Comparison of ENCODE assay signal across 1 cellular context in genomic region chr22:42079319-42080251, GRCh38.
TF ChIP-seq lines count a peak whose summit lies in the region.

Gene SMDT1 (plus strand): TSS chr22:42079700. CDS start chr22:42079769, 69 bp downstream.

TF ChIP-seq in HepG2, 621 proteins besides CTCF, POLR2A, EP300 and RAD21 (continued from another document and continues in another):
- TF ChIP-seq, protein P1, sequence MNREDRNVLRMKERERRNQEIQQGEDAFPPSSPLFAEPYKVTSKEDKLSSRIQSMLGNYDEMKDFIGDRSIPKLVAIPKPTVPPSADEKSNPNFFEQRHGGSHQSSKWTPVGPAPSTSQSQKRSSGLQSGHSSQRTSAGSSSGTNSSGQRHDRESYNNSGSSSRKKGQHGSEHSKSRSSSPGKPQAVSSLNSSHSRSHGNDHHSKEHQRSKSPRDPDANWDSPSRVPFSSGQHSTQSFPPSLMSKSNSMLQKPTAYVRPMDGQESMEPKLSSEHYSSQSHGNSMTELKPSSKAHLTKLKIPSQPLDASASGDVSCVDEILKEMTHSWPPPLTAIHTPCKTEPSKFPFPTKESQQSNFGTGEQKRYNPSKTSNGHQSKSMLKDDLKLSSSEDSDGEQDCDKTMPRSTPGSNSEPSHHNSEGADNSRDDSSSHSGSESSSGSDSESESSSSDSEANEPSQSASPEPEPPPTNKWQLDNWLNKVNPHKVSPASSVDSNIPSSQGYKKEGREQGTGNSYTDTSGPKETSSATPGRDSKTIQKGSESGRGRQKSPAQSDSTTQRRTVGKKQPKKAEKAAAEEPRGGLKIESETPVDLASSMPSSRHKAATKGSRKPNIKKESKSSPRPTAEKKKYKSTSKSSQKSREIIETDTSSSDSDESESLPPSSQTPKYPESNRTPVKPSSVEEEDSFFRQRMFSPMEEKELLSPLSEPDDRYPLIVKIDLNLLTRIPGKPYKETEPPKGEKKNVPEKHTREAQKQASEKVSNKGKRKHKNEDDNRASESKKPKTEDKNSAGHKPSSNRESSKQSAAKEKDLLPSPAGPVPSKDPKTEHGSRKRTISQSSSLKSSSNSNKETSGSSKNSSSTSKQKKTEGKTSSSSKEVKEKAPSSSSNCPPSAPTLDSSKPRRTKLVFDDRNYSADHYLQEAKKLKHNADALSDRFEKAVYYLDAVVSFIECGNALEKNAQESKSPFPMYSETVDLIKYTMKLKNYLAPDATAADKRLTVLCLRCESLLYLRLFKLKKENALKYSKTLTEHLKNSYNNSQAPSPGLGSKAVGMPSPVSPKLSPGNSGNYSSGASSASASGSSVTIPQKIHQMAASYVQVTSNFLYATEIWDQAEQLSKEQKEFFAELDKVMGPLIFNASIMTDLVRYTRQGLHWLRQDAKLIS (CRISPR knock-in tag; IDR thresholded peaks at IDR 0.05) = no peak
- TF ChIP-seq ZNF713 (CRISPR knock-in tag; IDR thresholded peaks at IDR 0.05) = no peak
- TF ChIP-seq ZNF644 (CRISPR knock-in tag; IDR thresholded peaks at IDR 0.05; ENCODE audit: low read depth) = no peak
- peak; percentile 27; the same call in 1 of the 2 replicates for TF ChIP-seq RFX5 (IDR thresholded peaks at IDR 0.05; ENCODE audit: low read depth, low read length)
- peak; percentile 88 for TF ChIP-seq KLF12 (CRISPR knock-in tag; IDR thresholded peaks at IDR 0.05; ENCODE audit: borderline replicate concordance)
- peak; percentile 96 for TF ChIP-seq ASH2L (IDR thresholded peaks at IDR 0.05; ENCODE audit: insufficient read length, low read depth, low read length)
- TF ChIP-seq GATA4 (IDR thresholded peaks at IDR 0.05; ENCODE audit: borderline replicate concordance, low read depth) = peak; percentile 69; the same call in 1 of the 2 replicates
- TF ChIP-seq YEATS4 (CRISPR knock-in tag; IDR thresholded peaks at IDR 0.05; ENCODE audit: borderline replicate concordance) = peak; percentile 94
- TF ChIP-seq SRY (CRISPR knock-in tag; IDR thresholded peaks at IDR 0.05) = peak; percentile 52; the same call in 1 of the 2 replicates
- no peak for TF ChIP-seq HDAC6 (IDR thresholded peaks at IDR 0.05; ENCODE audit: low read depth, low read length)
- TF ChIP-seq CHCHD3 (CRISPR knock-in tag; IDR thresholded peaks at IDR 0.05) = no peak
- TF ChIP-seq HOXA7 (CRISPR knock-in tag; IDR thresholded peaks at IDR 0.05) = no peak
- TF ChIP-seq RBM22 (optimal IDR thresholded peaks at IDR 0.05; ENCODE audit: low read length) = peak; percentile 42
- TF ChIP-seq, protein P2, sequence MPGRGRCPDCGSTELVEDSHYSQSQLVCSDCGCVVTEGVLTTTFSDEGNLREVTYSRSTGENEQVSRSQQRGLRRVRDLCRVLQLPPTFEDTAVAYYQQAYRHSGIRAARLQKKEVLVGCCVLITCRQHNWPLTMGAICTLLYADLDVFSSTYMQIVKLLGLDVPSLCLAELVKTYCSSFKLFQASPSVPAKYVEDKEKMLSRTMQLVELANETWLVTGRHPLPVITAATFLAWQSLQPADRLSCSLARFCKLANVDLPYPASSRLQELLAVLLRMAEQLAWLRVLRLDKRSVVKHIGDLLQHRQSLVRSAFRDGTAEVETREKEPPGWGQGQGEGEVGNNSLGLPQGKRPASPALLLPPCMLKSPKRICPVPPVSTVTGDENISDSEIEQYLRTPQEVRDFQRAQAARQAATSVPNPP (CRISPR knock-in tag; IDR thresholded peaks at IDR 0.05) = peak; percentile 69
- TF ChIP-seq FOXA1 (IDR thresholded peaks at IDR 0.05) = no peak
- TF ChIP-seq FOXA1 (CRISPR knock-in tag; IDR thresholded peaks at IDR 0.05) = peak; percentile 56; the same call in 1 of the 2 replicates
- TF ChIP-seq MAF1 (CRISPR knock-in tag; IDR thresholded peaks at IDR 0.05; ENCODE audit: borderline replicate concordance) = peak; percentile 45; the same call in 1 of the 2 replicates
- no peak for TF ChIP-seq SIX1 (CRISPR knock-in tag; IDR thresholded peaks at IDR 0.05; ENCODE audit: borderline replicate concordance)
- TF ChIP-seq ZNF276 (CRISPR knock-in tag; IDR thresholded peaks at IDR 0.05; ENCODE audit: low read depth) = 0 out of 2 replicates have a peak, but pooled peaks have one; percentile 4
- TF ChIP-seq SRSF9 (IDR thresholded peaks at IDR 0.05; ENCODE audit: borderline replicate concordance, insufficient read depth, low read depth, low read length, poor library complexity, severe bottlenecking) = no peak
- no peak for TF ChIP-seq FOSL1 (CRISPR knock-in tag; IDR thresholded peaks at IDR 0.05; ENCODE audit: borderline replicate concordance)
- peak; percentile 28; the same call in 1 of the 2 replicates for TF ChIP-seq ETV6 (CRISPR knock-in tag; conservative IDR thresholded peaks at IDR 0.05)
- TF ChIP-seq ZNF678 (CRISPR knock-in tag; IDR thresholded peaks at IDR 0.05) = 0 out of 2 replicates have a peak, but pooled peaks have one; percentile 36
- TF ChIP-seq ZNF430 (CRISPR knock-in tag; IDR thresholded peaks at IDR 0.05) = peak; percentile 83
- TF ChIP-seq RFX1 (IDR thresholded peaks at IDR 0.05) = peak; percentile 5; the same call in 1 of the 2 replicates
- peak; percentile 78; the same call in 1 of the 2 replicates for TF ChIP-seq ZNF451 (CRISPR knock-in tag; IDR thresholded peaks at IDR 0.05)
- TF ChIP-seq ARNTL (CRISPR knock-in tag; IDR thresholded peaks at IDR 0.05) = peak; percentile 72
- TF ChIP-seq, protein P3, sequence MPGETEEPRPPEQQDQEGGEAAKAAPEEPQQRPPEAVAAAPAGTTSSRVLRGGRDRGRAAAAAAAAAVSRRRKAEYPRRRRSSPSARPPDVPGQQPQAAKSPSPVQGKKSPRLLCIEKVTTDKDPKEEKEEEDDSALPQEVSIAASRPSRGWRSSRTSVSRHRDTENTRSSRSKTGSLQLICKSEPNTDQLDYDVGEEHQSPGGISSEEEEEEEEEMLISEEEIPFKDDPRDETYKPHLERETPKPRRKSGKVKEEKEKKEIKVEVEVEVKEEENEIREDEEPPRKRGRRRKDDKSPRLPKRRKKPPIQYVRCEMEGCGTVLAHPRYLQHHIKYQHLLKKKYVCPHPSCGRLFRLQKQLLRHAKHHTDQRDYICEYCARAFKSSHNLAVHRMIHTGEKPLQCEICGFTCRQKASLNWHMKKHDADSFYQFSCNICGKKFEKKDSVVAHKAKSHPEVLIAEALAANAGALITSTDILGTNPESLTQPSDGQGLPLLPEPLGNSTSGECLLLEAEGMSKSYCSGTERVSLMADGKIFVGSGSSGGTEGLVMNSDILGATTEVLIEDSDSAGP (CRISPR knock-in tag; IDR thresholded peaks at IDR 0.05; ENCODE audit: borderline replicate concordance) = peak; percentile 88; the same call in 1 of the 2 replicates
- TF ChIP-seq GMEB1 (CRISPR knock-in tag; IDR thresholded peaks at IDR 0.05; ENCODE audit: borderline replicate concordance) = peak; percentile 62
- TF ChIP-seq ZNF3 (CRISPR knock-in tag; IDR thresholded peaks at IDR 0.05) = no peak
- TF ChIP-seq ZNF570 (CRISPR knock-in tag; IDR thresholded peaks at IDR 0.05; ENCODE audit: borderline replicate concordance) = no peak
- peak; percentile 85 for TF ChIP-seq HNRNPL (IDR thresholded peaks at IDR 0.05; ENCODE audit: low read depth, low read length)
- no peak for TF ChIP-seq PREB (CRISPR knock-in tag; IDR thresholded peaks at IDR 0.05)
- no peak; the same call in 1 of the 2 replicates for TF ChIP-seq ZNF710 (CRISPR knock-in tag; IDR thresholded peaks at IDR 0.05; ENCODE audit: borderline replicate concordance)
- TF ChIP-seq HNRNPK (IDR thresholded peaks at IDR 0.05; ENCODE audit: low read depth, low read length, poor library complexity, severe bottlenecking) = peak; percentile 45
- TF ChIP-seq, protein P4, sequence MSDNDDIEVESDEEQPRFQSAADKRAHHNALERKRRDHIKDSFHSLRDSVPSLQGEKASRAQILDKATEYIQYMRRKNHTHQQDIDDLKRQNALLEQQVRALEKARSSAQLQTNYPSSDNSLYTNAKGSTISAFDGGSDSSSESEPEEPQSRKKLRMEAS (IDR thresholded peaks at IDR 0.05) = peak; percentile 92
- TF ChIP-seq BHLHE40 (IDR thresholded peaks at IDR 0.05; ENCODE audit: low read length) = peak; percentile 87
- TF ChIP-seq MAFF (IDR thresholded peaks at IDR 0.05; ENCODE audit: low read depth, low read length) = 0 out of 2 replicates have a peak, but pooled peaks have one; percentile 13
- 0 out of 2 replicates have a peak, but pooled peaks have one; percentile 64 for TF ChIP-seq KLF13 (CRISPR knock-in tag; IDR thresholded peaks at IDR 0.05)
- TF ChIP-seq ZNF224 (CRISPR knock-in tag; IDR thresholded peaks at IDR 0.05) = no peak
- TF ChIP-seq, protein P5, sequence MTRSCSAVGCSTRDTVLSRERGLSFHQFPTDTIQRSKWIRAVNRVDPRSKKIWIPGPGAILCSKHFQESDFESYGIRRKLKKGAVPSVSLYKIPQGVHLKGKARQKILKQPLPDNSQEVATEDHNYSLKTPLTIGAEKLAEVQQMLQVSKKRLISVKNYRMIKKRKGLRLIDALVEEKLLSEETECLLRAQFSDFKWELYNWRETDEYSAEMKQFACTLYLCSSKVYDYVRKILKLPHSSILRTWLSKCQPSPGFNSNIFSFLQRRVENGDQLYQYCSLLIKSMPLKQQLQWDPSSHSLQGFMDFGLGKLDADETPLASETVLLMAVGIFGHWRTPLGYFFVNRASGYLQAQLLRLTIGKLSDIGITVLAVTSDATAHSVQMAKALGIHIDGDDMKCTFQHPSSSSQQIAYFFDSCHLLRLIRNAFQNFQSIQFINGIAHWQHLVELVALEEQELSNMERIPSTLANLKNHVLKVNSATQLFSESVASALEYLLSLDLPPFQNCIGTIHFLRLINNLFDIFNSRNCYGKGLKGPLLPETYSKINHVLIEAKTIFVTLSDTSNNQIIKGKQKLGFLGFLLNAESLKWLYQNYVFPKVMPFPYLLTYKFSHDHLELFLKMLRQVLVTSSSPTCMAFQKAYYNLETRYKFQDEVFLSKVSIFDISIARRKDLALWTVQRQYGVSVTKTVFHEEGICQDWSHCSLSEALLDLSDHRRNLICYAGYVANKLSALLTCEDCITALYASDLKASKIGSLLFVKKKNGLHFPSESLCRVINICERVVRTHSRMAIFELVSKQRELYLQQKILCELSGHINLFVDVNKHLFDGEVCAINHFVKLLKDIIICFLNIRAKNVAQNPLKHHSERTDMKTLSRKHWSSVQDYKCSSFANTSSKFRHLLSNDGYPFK (CRISPR knock-in tag; IDR thresholded peaks at IDR 0.05; ENCODE audit: borderline replicate concordance) = peak; percentile 97
- no peak for TF ChIP-seq EZH2 (conservative IDR thresholded peaks at IDR 0.05; ENCODE audit: low read depth, low read length)
- TF ChIP-seq PTBP1 (IDR thresholded peaks at IDR 0.05; ENCODE audit: low read depth, low read length, poor library complexity, severe bottlenecking) = no peak
- TF ChIP-seq ZNF724P (CRISPR knock-in tag; IDR thresholded peaks at IDR 0.05; ENCODE audit: borderline replicate concordance) = peak; percentile 71; the same call in 1 of the 2 replicates
